In genomic region chr10:11444531-11445228, GRCh38 we compare ENCODE assay signal across 22 cellular contexts.
"Had no signal": no experiment of that assay in that cellular context is flagged by ENCODE, and none has a peak within 500 bp of the region (broad histone marks: within the 10 kb centered on the region; RNA-seq: fewer than 3 reads in every experiment).

No MANE protein-coding gene starts in this region.

- H3K4me3 ChIP-seq: left lung, lung, ovary, psoas muscle, right atrium auricular region, thyroid gland had no signal

- ATAC-seq: activated naive CD8-positive, alpha-beta T cell treated with anti-CD3 and anti-CD28 coated beads, Interleukin-2, amount 50 U/mL, for 24 hours; foreskin keratinocyte; left lung; naive thymus-derived CD4-positive, alpha-beta T cell; psoas muscle; stimulated activated naive CD8-positive, alpha-beta T cell treated with anti-CD3 and anti-CD28 coated beads, Interleukin-15, Interleukin-2, amounts not matched to agents 100 U/mL and 50 U/mL, for 24 hours had no signal

- H3K4me3 Mint-ChIP-seq: activated naive CD8-positive, alpha-beta T cell treated with anti-CD3 and anti-CD28 coated beads, Interleukin-2, amount 50 U/mL, for 24 hours; activated T-helper 1 cell treated with anti-CD3 and anti-CD28 coated beads, Interleukin-12 subunit alpha, Interleukin-12 subunit beta, Interleukin-2, Interleukin-4 antibody, amounts not matched to agents 30 ng/mL and 10 ng/mL and 1 ng/mL, durations not matched to agents 14 hours and 24 hours and 36 hours; neural crest cell; T-helper 1 cell treated with Interleukin-12 subunit alpha and Interleukin-12 subunit beta and Interleukin-4 antibody, amounts not matched to agents 30 μg/mL and 1 μg/mL, for 36 hours had no signal

- H3K9me3 Mint-ChIP-seq: activated naive CD8-positive, alpha-beta T cell treated with anti-CD3 and anti-CD28 coated beads, Interleukin-2, amount 50 U/mL, for 24 hours; activated T-helper 1 cell treated with anti-CD3 and anti-CD28 coated beads, Interleukin-12 subunit alpha, Interleukin-12 subunit beta, Interleukin-2, Interleukin-4 antibody, amounts not matched to agents 30 ng/mL and 10 ng/mL and 1 ng/mL, durations not matched to agents 14 hours and 24 hours and 36 hours; neural crest cell; T-helper 1 cell treated with Interleukin-12 subunit alpha and Interleukin-12 subunit beta and Interleukin-4 antibody, amounts not matched to agents 30 μg/mL and 1 μg/mL, for 36 hours had no signal

- H3K36me3 Mint-ChIP-seq: naive thymus-derived CD4-positive, alpha-beta T cell had no signal

- H3K36me3 ChIP-seq: left lung, ovary, right atrium auricular region, thyroid gland had no signal

- H3K27me3 ChIP-seq: ovary, right atrium auricular region, thyroid gland had no signal

- H3K4me1 ChIP-seq: foreskin keratinocyte, left lung, psoas muscle, right atrium auricular region, thyroid gland had no signal

- H3K27ac Mint-ChIP-seq: activated naive CD8-positive, alpha-beta T cell treated with anti-CD3 and anti-CD28 coated beads, Interleukin-2, amount 50 U/mL, for 24 hours; activated T-helper 1 cell treated with anti-CD3 and anti-CD28 coated beads, Interleukin-12 subunit alpha, Interleukin-12 subunit beta, Interleukin-2, Interleukin-4 antibody, amounts not matched to agents 30 ng/mL and 10 ng/mL and 1 ng/mL, durations not matched to agents 14 hours and 24 hours and 36 hours; T-helper 1 cell treated with Interleukin-12 subunit alpha and Interleukin-12 subunit beta and Interleukin-4 antibody, amounts not matched to agents 30 μg/mL and 1 μg/mL, for 36 hours had no signal

- H3K9me3 ChIP-seq: left lung, psoas muscle, right atrium auricular region, thyroid gland had no signal

- H3K27ac ChIP-seq: foreskin keratinocyte, left lung, ovary, psoas muscle, right atrium auricular region, thyroid gland had no signal

- DNase-seq: activated CD4-positive, alpha-beta T cell treated with anti-CD3 and anti-CD28 coated beads for 4 hours; activated CD4-positive, alpha-beta T cell treated with anti-CD3 and anti-CD28 coated beads, Interleukin-2, amount 50 U/mL, for 48 hours; activated CD4-positive, CD25-positive, alpha-beta regulatory T cell; activated gamma-delta T cell; activated naive CD4-positive, alpha-beta T cell treated with anti-CD3 and anti-CD28 coated beads, Interleukin-2, amount 50 U/mL, for 16 hours; activated naive CD8-positive, alpha-beta T cell treated with anti-CD3 and anti-CD28 coated beads, Interleukin-2, amount 50 U/mL, for 24 hours; effector CD4-positive, alpha-beta T cell; foreskin keratinocyte; kidney; left lung; naive thymus-derived CD4-positive, alpha-beta T cell; ovary; psoas muscle; stimulated activated CD4-positive, alpha-beta T cell treated with anti-CD3 and anti-CD28 coated beads, Interleukin-4, amount 100 ng/mL, for 4 hours; stimulated activated naive CD8-positive, alpha-beta T cell treated with anti-CD3 and anti-CD28 coated beads, Interleukin-15, Interleukin-2, amounts not matched to agents 100 U/mL and 50 U/mL, for 24 hours; T1000; thyroid gland had no signal
